Comparison of ENCODE assay signal across 1 cellular context in genomic region chr6:156789081-156789943, GRCh38.
TF ChIP-seq lines count a peak whose summit lies in the region.

No MANE protein-coding gene starts in this region.

TF ChIP-seq in HepG2, 621 proteins besides CTCF, POLR2A, EP300 and RAD21 (continued from another document):
- TF ChIP-seq TFE3 (CRISPR knock-in tag; IDR thresholded peaks at IDR 0.05) = no peak
- TF ChIP-seq CCAR2 (optimal IDR thresholded peaks at IDR 0.05; ENCODE audit: low read depth, low read length) = no peak
- no peak for TF ChIP-seq ZNF747 (CRISPR knock-in tag; IDR thresholded peaks at IDR 0.05; ENCODE audit: borderline replicate concordance)
- no peak for TF ChIP-seq HOXD1 (CRISPR knock-in tag; IDR thresholded peaks at IDR 0.05)
- TF ChIP-seq KMT2A (CRISPR knock-in tag; IDR thresholded peaks at IDR 0.05) = no peak
- no peak for TF ChIP-seq MAFK (conservative IDR thresholded peaks at IDR 0.05 in 1 of 2, IDR thresholded peaks at IDR 0.05 in 1 of 2; ENCODE audit: low read length in 2 of 2)
- no peak for TF ChIP-seq NKX3-1 (CRISPR knock-in tag; IDR thresholded peaks at IDR 0.05)
- TF ChIP-seq ZFP36 (IDR thresholded peaks at IDR 0.05; ENCODE audit: borderline replicate concordance, low read depth, low read length, partially characterized antibody) = peak; percentile 64
- peak; percentile 99 for TF ChIP-seq ZNF7 (CRISPR knock-in tag; IDR thresholded peaks at IDR 0.05)
- TF ChIP-seq ZMYM4 (CRISPR knock-in tag; IDR thresholded peaks at IDR 0.05) = 0 out of 2 replicates have a peak, but pooled peaks have one; percentile 17
- no peak for TF ChIP-seq MAX (IDR thresholded peaks at IDR 0.05)
- TF ChIP-seq ATF7-NPFF (CRISPR knock-in tag; IDR thresholded peaks at IDR 0.05; ENCODE audit: low read depth) = no peak
- TF ChIP-seq MYNN (CRISPR knock-in tag; IDR thresholded peaks at IDR 0.05; ENCODE audit: low read depth) = no peak
- no peak for TF ChIP-seq CREB1 (IDR thresholded peaks at IDR 0.05)
- no peak for TF ChIP-seq CREB1 (CRISPR knock-in tag; IDR thresholded peaks at IDR 0.05)
- no peak for TF ChIP-seq ZSCAN22 (CRISPR knock-in tag; IDR thresholded peaks at IDR 0.05)
- TF ChIP-seq ZNF768 (CRISPR knock-in tag; IDR thresholded peaks at IDR 0.05) = peak; percentile 89; the same call in 1 of the 2 replicates
- TF ChIP-seq ZNF75D (CRISPR knock-in tag; IDR thresholded peaks at IDR 0.05; ENCODE audit: borderline replicate concordance) = no peak
